Comparison of ENCODE assay signal across 8 cellular contexts in the genomic region with DNA sequence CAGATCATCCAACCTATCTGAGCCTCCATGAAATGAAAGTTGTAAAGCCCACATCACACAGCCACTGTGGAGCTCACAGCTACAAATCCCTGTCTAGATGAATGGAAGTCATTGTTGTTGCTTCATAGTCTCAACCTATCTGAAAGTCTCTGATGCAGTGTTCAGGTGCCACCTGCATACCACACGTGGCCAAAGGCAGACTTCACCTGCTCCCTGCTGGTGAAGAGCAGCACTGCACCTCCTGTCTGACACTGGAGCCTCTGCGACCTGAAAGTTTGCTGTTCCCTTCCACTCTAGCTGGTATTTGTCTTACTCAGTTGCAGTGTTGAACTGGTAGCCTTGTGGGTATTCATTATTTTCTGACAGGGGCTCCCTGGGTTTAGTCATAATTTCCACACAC. TPM values are rescaled to one million over a fixed set of nuclear protein-coding genes. Genes with fewer than 3 reads are reported as not detected.
A peak's percentile ranks its signal among the peaks of the same experiment; 100 is the strongest.
DNase-seq lines count a peak whose midpoint lies in the region; ATAC-seq and TF ChIP-seq lines count a peak whose summit lies in the region.

No MANE protein-coding gene starts in this region.

- no peak overlapping the region for H3K4me3 ChIP-seq in MM.1S (ENCODE audit: low read length)
- H3K4me3 ChIP-seq in sigmoid colon: no peak overlapping the region

- TF ChIP-seq EP300 in sigmoid colon (IDR thresholded peaks at IDR 0.05): no peak

- DNase-seq in DMS53 (lab: John Stamatoyannopoulos, UW) (peak; percentile 56), MM.1S (peak; percentile 92), left kidney (ENCODE audit: low read depth, low spot score) (peak; percentile 38), sigmoid colon (no peak), cardiac septum (ENCODE audit: low spot score) (no peak)
- DNase-seq in activated T-cell treated with anti-CD3 and anti-CD28 coated beads, Interleukin-2, amount 50 U/mL, for 48 hours: peak; percentile 63 to 66
- DNase-seq in stimulated activated naive CD4-positive, alpha-beta T cell treated with Interleukin-2 at 50 U/mL for 16 hours (lab: John Stamatoyannopoulos, UW): no peak

- TF ChIP-seq CTCF in MM.1S (IDR thresholded peaks at IDR 0.05; ENCODE audit: low read length) (peak; percentile 100), sigmoid colon (IDR thresholded peaks at IDR 0.05) (peak in 1 of 4 experiments; percentile 33)

- H3K4me1 ChIP-seq in MM.1S (ENCODE audit: low read length) (no peaks in the 10 kb centered on the region), sigmoid colon (no peaks in the 10 kb centered on the region)

- H3F3A ChIP-seq in MM.1S (ENCODE audit: insufficient read depth, low read length): no peaks in the 10 kb centered on the region

- H3K9me3 ChIP-seq in MM.1S (replicated peaks; ENCODE audit: insufficient read depth, low read length) (no peaks in the 10 kb centered on the region), sigmoid colon (no peaks in the 10 kb centered on the region)

- intact Hi-C loops in sigmoid colon (cut with DNase I) (no loop called here), cardiac septum (cut with DNase I) (no loop called here)

- TF ChIP-seq POLR2A in sigmoid colon (IDR thresholded peaks at IDR 0.05): no peak

- no peaks in the 10 kb centered on the region for H3K27me3 ChIP-seq in MM.1S (replicated peaks; ENCODE audit: insufficient read depth, low read length)
- peaks cover 0 to 3% (median 0%) of the 10 kb centered on the region in 3 donors for H3K27me3 ChIP-seq in sigmoid colon

- 7 to 9% methylated on average over 2 of the region's 2 CpGs for WGBS in sigmoid colon, 2 donors

- H3K79me2 ChIP-seq in MM.1S (ENCODE audit: low read length): no peaks in the 10 kb centered on the region

- H3K27ac ChIP-seq in MM.1S (ENCODE audit: low read length) (no peak overlapping the region), sigmoid colon (no peak overlapping the region)

- H4K20me1 ChIP-seq in MM.1S (ENCODE audit: insufficient read depth, low read length): no peaks in the 10 kb centered on the region

- H3K36me3 ChIP-seq in MM.1S (replicated peaks; ENCODE audit: insufficient read depth, low read length): no peaks in the 10 kb centered on the region
- no peaks in the 10 kb centered on the region for H3K36me3 ChIP-seq in sigmoid colon

- peak; percentile 79 for ATAC-seq in GM19467 (IDR thresholded peaks at IDR 0.05; ENCODE audit: unreplicated experiment)

- no peak overlapping the region for H3K9ac ChIP-seq in MM.1S (ENCODE audit: low read length)

- no peak overlapping the region for H2AFZ ChIP-seq in MM.1S (ENCODE audit: low read length)

- H3K4me2 ChIP-seq in MM.1S (ENCODE audit: low read depth, low read length): no peak overlapping the region

- no peaks in the 10 kb centered on the region for H3K9me2 ChIP-seq in MM.1S (replicated peaks; ENCODE audit: insufficient read depth, low read length)

RNA-seq across cellular contexts. Expression of gene LORICRIN, which starts 18.4 kb away (rescaled TPM):
- not detected for total RNA-seq in sigmoid colon
- polyA plus RNA-seq in sigmoid colon: under 1 TPM in 1 of 3 donors, not detected in 2; 0.06 TPM
- not detected for total RNA-seq in cardiac septum

RNA-seq across cellular contexts. Expression of gene PGLYRP3, which starts 34.9 kb away (rescaled TPM):
- total RNA-seq in sigmoid colon (not detected), cardiac septum (not detected)
- under 1 TPM in 1 of 3 donors, not detected in 2; 0.16 TPM for polyA plus RNA-seq in sigmoid colon

Comparison
In these comparisons a context has a peak if more than half of its experiments do, and no peak if none do; other contexts are left out.
1. DNase-seq: peak in DMS53 (single experiment), MM.1S (single experiment), activated T-cell treated with anti-CD3 and anti-CD28 coated beads, Interleukin-2, amount 50 U/mL, for 48 hours (2 of 2) and left kidney (single experiment); none in sigmoid colon (single experiment), stimulated activated naive CD4-positive, alpha-beta T cell treated with Interleukin-2 at 50 U/mL for 16 hours (single experiment) and cardiac septum (single experiment).